In genomic region chr19:35643255-35644205, GRCh38 we compare ENCODE assay signal across 1 cellular context.
TF ChIP-seq lines count a peak whose summit lies in the region.

No MANE protein-coding gene starts in this region.

TF ChIP-seq in HepG2, 621 proteins besides CTCF, POLR2A, EP300 and RAD21 (continued from another document):
- no peak for TF ChIP-seq ZNF724P (CRISPR knock-in tag; IDR thresholded peaks at IDR 0.05; ENCODE audit: borderline replicate concordance)
- TF ChIP-seq ZNF670 (CRISPR knock-in tag; IDR thresholded peaks at IDR 0.05; ENCODE audit: borderline replicate concordance), result peak; percentile 44; the same call in 1 of the 2 replicates
- TF ChIP-seq ZNF615 (CRISPR knock-in tag; IDR thresholded peaks at IDR 0.05; ENCODE audit: borderline replicate concordance), result no peak
- 0 out of 2 replicates have a peak, but pooled peaks have one; percentile 75 for TF ChIP-seq PREB (CRISPR knock-in tag; IDR thresholded peaks at IDR 0.05)
- TF ChIP-seq PRPF4 (IDR thresholded peaks at IDR 0.05; ENCODE audit: low read depth, low read length, poor library complexity, severe bottlenecking), result no peak
- 0 out of 2 replicates have a peak, but pooled peaks have one; percentile 25 for TF ChIP-seq ZNF557 (CRISPR knock-in tag; IDR thresholded peaks at IDR 0.05)
- peak; percentile 88 for TF ChIP-seq ATF7-NPFF (CRISPR knock-in tag; IDR thresholded peaks at IDR 0.05; ENCODE audit: low read depth)
- TF ChIP-seq ZNF761 (CRISPR knock-in tag; conservative IDR thresholded peaks at IDR 0.05), result no peak
- TF ChIP-seq ZKSCAN1 (IDR thresholded peaks at IDR 0.05; ENCODE audit: low read length), result no peak
- no peak for TF ChIP-seq ZNF17 (CRISPR knock-in tag; IDR thresholded peaks at IDR 0.05)
- no peak for TF ChIP-seq NBN (conservative IDR thresholded peaks at IDR 0.05)
- no peak for TF ChIP-seq ZNF720 (CRISPR knock-in tag; IDR thresholded peaks at IDR 0.05)
- peak; percentile 88 for TF ChIP-seq ZNF124 (CRISPR knock-in tag; IDR thresholded peaks at IDR 0.05)
- no peak for TF ChIP-seq ZNF800 (CRISPR knock-in tag; IDR thresholded peaks at IDR 0.05)
- peak; percentile 97 for TF ChIP-seq MAX (IDR thresholded peaks at IDR 0.05)
- peak; percentile 38; the same call in 1 of the 2 replicates for TF ChIP-seq FOXC1 (CRISPR knock-in tag; IDR thresholded peaks at IDR 0.05; ENCODE audit: borderline replicate concordance)
- TF ChIP-seq FOXJ3 (CRISPR knock-in tag; IDR thresholded peaks at IDR 0.05; ENCODE audit: borderline replicate concordance), result no peak
- peak; percentile 33 for TF ChIP-seq STAG1 (CRISPR knock-in tag; IDR thresholded peaks at IDR 0.05)
- TF ChIP-seq ZNF138 (CRISPR knock-in tag; IDR thresholded peaks at IDR 0.05; ENCODE audit: low read depth), result no peak
- TF ChIP-seq ZSCAN31 (CRISPR knock-in tag; IDR thresholded peaks at IDR 0.05; ENCODE audit: low read depth), result peak; percentile 88
- peak; percentile 71; the same call in 1 of the 2 replicates for TF ChIP-seq ZBTB2 (CRISPR knock-in tag; IDR thresholded peaks at IDR 0.05; ENCODE audit: low read depth)
- TF ChIP-seq ZNF513 (CRISPR knock-in tag; conservative IDR thresholded peaks at IDR 0.05), result no peak
- TF ChIP-seq CCAR2 (optimal IDR thresholded peaks at IDR 0.05; ENCODE audit: low read depth, low read length), result no peak
- no peak for TF ChIP-seq ZNF460 (CRISPR knock-in tag; IDR thresholded peaks at IDR 0.05; ENCODE audit: borderline replicate concordance)
- TF ChIP-seq HOXA5 (CRISPR knock-in tag; IDR thresholded peaks at IDR 0.05), result no peak; the same call in 1 of the 2 replicates
- peak; percentile 15; the same call in 1 of the 2 replicates for TF ChIP-seq GATAD2A (CRISPR knock-in tag; IDR thresholded peaks at IDR 0.05)
- TF ChIP-seq TAF15 (IDR thresholded peaks at IDR 0.05; ENCODE audit: low read depth, low read length, poor library complexity, severe bottlenecking), result peak; percentile 46
- peak; percentile 69; the same call in 1 of the 2 replicates for TF ChIP-seq CSRNP1 (CRISPR knock-in tag; IDR thresholded peaks at IDR 0.05)
- peak; percentile 99 for TF ChIP-seq PRDM10 (CRISPR knock-in tag; IDR thresholded peaks at IDR 0.05; ENCODE audit: low read depth)
- no peak for TF ChIP-seq MEF2D (CRISPR knock-in tag; IDR thresholded peaks at IDR 0.05)
- peak; percentile 29; the same call in 1 of the 2 replicates for TF ChIP-seq GATA4 (IDR thresholded peaks at IDR 0.05; ENCODE audit: borderline replicate concordance, low read depth)
- TF ChIP-seq ZNF280D (CRISPR knock-in tag; IDR thresholded peaks at IDR 0.05), result no peak
- no peak for TF ChIP-seq CHD2 (IDR thresholded peaks at IDR 0.05; ENCODE audit: low read depth, low read length)
- TF ChIP-seq KDM3A (CRISPR knock-in tag; IDR thresholded peaks at IDR 0.05; ENCODE audit: low read depth), result no peak; the same call in 1 of the 2 replicates
- no peak for TF ChIP-seq CENPT (CRISPR knock-in tag; IDR thresholded peaks at IDR 0.05; ENCODE audit: low read depth)
- TF ChIP-seq LBX2 (CRISPR knock-in tag; IDR thresholded peaks at IDR 0.05; ENCODE audit: borderline replicate concordance), result no peak
- TF ChIP-seq ZNF121 (CRISPR knock-in tag; IDR thresholded peaks at IDR 0.05), result no peak
- TF ChIP-seq MTF2 (CRISPR knock-in tag; IDR thresholded peaks at IDR 0.05; ENCODE audit: borderline replicate concordance), result no peak
- 0 out of 2 replicates have a peak, but pooled peaks have one; percentile 61 for TF ChIP-seq ZFP36L1 (CRISPR knock-in tag; IDR thresholded peaks at IDR 0.05)
- no peak for TF ChIP-seq NCOA5 (CRISPR knock-in tag; IDR thresholded peaks at IDR 0.05)
- 0 out of 2 replicates have a peak, but pooled peaks have one; percentile 47 for TF ChIP-seq ZNF780A (CRISPR knock-in tag; IDR thresholded peaks at IDR 0.05)
- peak; percentile 82; the same call in 1 of the 2 replicates for TF ChIP-seq ZNF580 (CRISPR knock-in tag; IDR thresholded peaks at IDR 0.05; ENCODE audit: borderline replicate concordance, low read depth)
- peak; percentile 85; the same call in 1 of the 2 replicates for TF ChIP-seq ZNF773 (CRISPR knock-in tag; IDR thresholded peaks at IDR 0.05; ENCODE audit: borderline replicate concordance)
- peak; percentile 89 for TF ChIP-seq UBTF (CRISPR knock-in tag; IDR thresholded peaks at IDR 0.05)
- TF ChIP-seq CC2D1A (CRISPR knock-in tag; IDR thresholded peaks at IDR 0.05), result 0 out of 2 replicates have a peak, but pooled peaks have one; percentile 14
- no peak for TF ChIP-seq KDM1A (CRISPR knock-in tag; IDR thresholded peaks at IDR 0.05)
